In the genomic region with DNA sequence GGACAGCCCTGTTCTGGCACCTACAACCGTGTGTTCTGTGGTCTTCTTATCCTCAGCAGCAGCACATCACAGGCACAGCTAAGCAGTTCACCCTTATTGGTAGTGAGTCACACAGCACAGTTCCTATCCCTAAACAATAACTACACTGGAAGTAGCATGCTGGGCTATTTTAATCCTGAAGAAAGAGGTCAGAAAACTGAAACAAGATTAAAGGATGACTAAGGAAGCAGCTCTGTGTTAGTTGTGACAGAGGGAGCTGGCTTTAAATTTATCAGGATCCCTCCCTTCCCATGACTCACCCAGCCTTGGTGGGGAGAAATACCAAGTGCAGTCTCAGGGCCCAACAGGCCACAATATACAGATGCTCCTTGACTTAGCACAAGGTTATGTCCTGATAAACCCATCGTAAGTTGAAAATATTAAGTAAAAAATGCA, we compare ENCODE assay signal across 10 cellular contexts.
A peak's percentile ranks its signal among the peaks of the same experiment; 100 is the strongest.
DNase-seq lines count a peak whose midpoint lies in the region; ATAC-seq and TF ChIP-seq lines count a peak whose summit lies in the region.
"Had no signal": no experiment of that assay in that cellular context is flagged by ENCODE, and none has a peak within 500 bp of the region (broad histone marks: within the 10 kb centered on the region; RNA-seq: fewer than 3 reads in every experiment).

No MANE protein-coding gene starts in this region.

- no peaks in the 10 kb centered on the region; the same call in 1 of the 2 replicates for H4K20me1 ChIP-seq in GM23338 (replicated peaks; ENCODE audit: insufficient read depth)

- peak overlapping the region; percentile 50; the same call in 1 of the 2 replicates for H3K4me2 ChIP-seq in GM23338

- H3K27me3 Mint-ChIP-seq in GM23338 (ENCODE audit: insufficient read depth, low read depth, poor library complexity) = peaks cover 7% of the 10 kb centered on the region

- H3K36me3 ChIP-seq in GM23338 (ENCODE audit: insufficient read depth) (no peaks in the 10 kb centered on the region), Peyer's patch (no peaks in the 10 kb centered on the region)

- DNase-seq in GM23338 (ENCODE audit: low spot score) (no peak), RKO (ENCODE audit: low spot score) (peak; percentile 28), fibroblast of gingiva (ENCODE audit: low read depth) (peak; percentile 44), occipital lobe (lab: John Stamatoyannopoulos, UW) (peak; percentile 57), Peyer's patch (no peak), OCI-M2 (lab: John Stamatoyannopoulos, UW; ENCODE audit: unreplicated experiment) (no peak), DMS114 treated with DMSO at 0.1 percent for 48 hours (lab: John Stamatoyannopoulos, UW; ENCODE audit: unreplicated experiment) (no peak)
- DNase-seq: erythroblast had no signal

- H3K4me1 Mint-ChIP-seq in GM23338 = peaks cover 29% of the 10 kb centered on the region

- H3K27ac ChIP-seq in GM23338 (ENCODE audit: low read depth) (peak overlapping the region; percentile 40; the same call in 1 of the 2 replicates), Peyer's patch (no peak overlapping the region)

- no peaks in the 10 kb centered on the region for H3K36me3 Mint-ChIP-seq in GM23338 (ENCODE audit: low read depth)

- peak; percentile 73 for ATAC-seq in GM23338
- ATAC-seq in GM19397 (IDR thresholded peaks at IDR 0.05; ENCODE audit: unreplicated experiment) = no peak

- H3K27me3 ChIP-seq in GM23338 (ENCODE audit: insufficient read depth) (no peaks in the 10 kb centered on the region), Peyer's patch (no peaks in the 10 kb centered on the region)

- H3K9me3 Mint-ChIP-seq in GM23338 = no peaks in the 10 kb centered on the region
- H3K9me3 Mint-ChIP-seq: neural crest cell had no signal

- no peak overlapping the region for H3K27ac Mint-ChIP-seq in GM23338

- 0 out of 2 replicates have a peak, but pooled peaks cover 4% of the 10 kb centered on the region for H3K9me2 ChIP-seq in GM23338 (ENCODE audit: insufficient read depth)

- H3K4me1 ChIP-seq in GM23338 (ENCODE audit: insufficient read depth) = peaks cover 18% of the 10 kb centered on the region; the same call in 1 of the 2 replicates
- no peaks in the 10 kb centered on the region for H3K4me1 ChIP-seq in Peyer's patch

- no peak for TF ChIP-seq POLR2A in Peyer's patch (IDR thresholded peaks at IDR 0.05)

- H2AFZ ChIP-seq in GM23338 = no peak overlapping the region

- H3K4me3 ChIP-seq in GM23338 = no peak overlapping the region
- no peak overlapping the region for H3K4me3 ChIP-seq in Peyer's patch

- H3F3A ChIP-seq in GM23338 (replicated peaks; ENCODE audit: low read depth) = no peaks in the 10 kb centered on the region

- no peaks in the 10 kb centered on the region for H3K79me2 ChIP-seq in GM23338 (replicated peaks; ENCODE audit: insufficient read depth)

- TF ChIP-seq CTCF in GM23338 (conservative IDR thresholded peaks at IDR 0.05; ENCODE audit: low read depth in 2 of 2) (no peak), Peyer's patch (IDR thresholded peaks at IDR 0.05) (no peak)

- no peak overlapping the region for H3K4me3 Mint-ChIP-seq in GM23338
- H3K4me3 Mint-ChIP-seq: neural crest cell had no signal

- no peaks in the 10 kb centered on the region for H3K9me3 ChIP-seq in Peyer's patch

TF ChIP-seq in GM23338, 12 proteins besides CTCF, POLR2A, EP300 and RAD21:
- TF ChIP-seq EZH2 (IDR thresholded peaks at IDR 0.05; ENCODE audit: low read depth, unreplicated experiment) (no peak), EZH2phosphoT487 (IDR thresholded peaks at IDR 0.05; ENCODE audit: unreplicated experiment) (no peak), ZNF331 (CRISPR knock-in tag; IDR thresholded peaks at IDR 0.05; ENCODE audit: low read depth) (no peak), JUNB (IDR thresholded peaks at IDR 0.05; ENCODE audit: unreplicated experiment) (no peak)
- TF ChIP-seq, protein P1, sequence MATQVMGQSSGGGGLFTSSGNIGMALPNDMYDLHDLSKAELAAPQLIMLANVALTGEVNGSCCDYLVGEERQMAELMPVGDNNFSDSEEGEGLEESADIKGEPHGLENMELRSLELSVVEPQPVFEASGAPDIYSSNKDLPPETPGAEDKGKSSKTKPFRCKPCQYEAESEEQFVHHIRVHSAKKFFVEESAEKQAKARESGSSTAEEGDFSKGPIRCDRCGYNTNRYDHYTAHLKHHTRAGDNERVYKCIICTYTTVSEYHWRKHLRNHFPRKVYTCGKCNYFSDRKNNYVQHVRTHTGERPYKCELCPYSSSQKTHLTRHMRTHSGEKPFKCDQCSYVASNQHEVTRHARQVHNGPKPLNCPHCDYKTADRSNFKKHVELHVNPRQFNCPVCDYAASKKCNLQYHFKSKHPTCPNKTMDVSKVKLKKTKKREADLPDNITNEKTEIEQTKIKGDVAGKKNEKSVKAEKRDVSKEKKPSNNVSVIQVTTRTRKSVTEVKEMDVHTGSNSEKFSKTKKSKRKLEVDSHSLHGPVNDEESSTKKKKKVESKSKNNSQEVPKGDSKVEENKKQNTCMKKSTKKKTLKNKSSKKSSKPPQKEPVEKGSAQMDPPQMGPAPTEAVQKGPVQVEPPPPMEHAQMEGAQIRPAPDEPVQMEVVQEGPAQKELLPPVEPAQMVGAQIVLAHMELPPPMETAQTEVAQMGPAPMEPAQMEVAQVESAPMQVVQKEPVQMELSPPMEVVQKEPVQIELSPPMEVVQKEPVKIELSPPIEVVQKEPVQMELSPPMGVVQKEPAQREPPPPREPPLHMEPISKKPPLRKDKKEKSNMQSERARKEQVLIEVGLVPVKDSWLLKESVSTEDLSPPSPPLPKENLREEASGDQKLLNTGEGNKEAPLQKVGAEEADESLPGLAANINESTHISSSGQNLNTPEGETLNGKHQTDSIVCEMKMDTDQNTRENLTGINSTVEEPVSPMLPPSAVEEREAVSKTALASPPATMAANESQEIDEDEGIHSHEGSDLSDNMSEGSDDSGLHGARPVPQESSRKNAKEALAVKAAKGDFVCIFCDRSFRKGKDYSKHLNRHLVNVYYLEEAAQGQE (IDR thresholded peaks at IDR 0.05; ENCODE audit: unreplicated experiment) = no peak

Comparison
In these comparisons a context has a peak if more than half of its experiments do, and no peak if none do; other contexts are left out.
1. DNase-seq: peak in RKO (single experiment), fibroblast of gingiva (single experiment) and occipital lobe (single experiment); none in GM23338 (single experiment), Peyer's patch (0 of 3), OCI-M2 (single experiment) and DMS114 treated with DMSO at 0.1 percent for 48 hours (single experiment).